Comparison of ENCODE assay signal across 9 cellular contexts in the genomic region with DNA sequence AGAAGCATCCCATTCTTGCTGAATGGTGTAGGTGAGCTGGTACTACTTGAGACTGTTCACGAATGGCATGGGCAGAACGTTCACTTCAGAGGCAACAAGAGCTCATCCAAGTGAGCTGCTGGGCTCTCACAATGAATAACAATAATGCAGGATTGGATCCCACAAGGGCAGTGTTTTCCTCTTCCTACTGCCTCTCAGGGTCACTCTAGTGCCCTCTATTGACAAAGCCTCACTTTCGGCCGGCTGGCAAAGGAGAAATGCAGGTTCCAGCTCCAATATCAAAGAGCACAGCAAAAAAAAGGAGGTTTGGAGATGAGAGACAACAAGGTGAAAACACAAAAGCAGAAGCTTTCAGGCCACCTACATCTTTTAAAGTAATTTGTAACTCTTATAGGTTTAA.
DNase-seq lines count a peak whose midpoint lies in the region; ATAC-seq and TF ChIP-seq lines count a peak whose summit lies in the region.
"Had no signal": no experiment of that assay in that cellular context is flagged by ENCODE, and none has a peak within 500 bp of the region (broad histone marks: within the 10 kb centered on the region; RNA-seq: fewer than 3 reads in every experiment).

No MANE protein-coding gene starts in this region.

- no peak overlapping the region for H3K4me3 ChIP-seq in GM12865 (ENCODE audit: low read depth, low read length)
- H3K4me3 ChIP-seq in LNCaP clone FGC (ENCODE audit: low read depth, low read length), result no peak overlapping the region
- no peak overlapping the region for H3K4me3 ChIP-seq in mammary epithelial cell (replicated peaks in 1 of 3; ENCODE audit: insufficient read depth in 1 of 3, low read depth in 2 of 3, low read length in 3 of 3)
- no peak overlapping the region for H3K4me3 ChIP-seq in osteoblast (ENCODE audit: insufficient read depth, low read length)
- H3K4me3 ChIP-seq in CD4-positive, alpha-beta memory T cell (ENCODE audit: low read length in 2 of 2), result no peak overlapping the region

- no peaks in the 10 kb centered on the region for H3K27me3 Mint-ChIP-seq in activated naive CD8-positive, alpha-beta T cell treated with anti-CD3 and anti-CD28 coated beads for 36 hours
- H3K27me3 Mint-ChIP-seq in effector memory CD8-positive, alpha-beta T cell, result no peaks in the 10 kb centered on the region
- no peaks in the 10 kb centered on the region for H3K27me3 Mint-ChIP-seq in CD4-positive, alpha-beta memory T cell

- H4K20me1 ChIP-seq in mammary epithelial cell (ENCODE audit: insufficient read depth, low read length) (no peaks in the 10 kb centered on the region), osteoblast (ENCODE audit: insufficient read depth, low read length) (no peaks in the 10 kb centered on the region)

- H3K9me3 Mint-ChIP-seq in activated naive CD8-positive, alpha-beta T cell treated with anti-CD3 and anti-CD28 coated beads for 36 hours, result peaks cover 7% of the 10 kb centered on the region
- H3K9me3 Mint-ChIP-seq in effector memory CD8-positive, alpha-beta T cell, result peaks cover 14 to 17% of the 10 kb centered on the region in 2 donors
- peaks cover 0 to 4% (median 3%) of the 10 kb centered on the region in 8 donors for H3K9me3 Mint-ChIP-seq in CD4-positive, alpha-beta memory T cell

- no peaks in the 10 kb centered on the region for H3K36me3 Mint-ChIP-seq in activated naive CD8-positive, alpha-beta T cell treated with anti-CD3 and anti-CD28 coated beads for 36 hours
- H3K36me3 Mint-ChIP-seq in effector memory CD8-positive, alpha-beta T cell (ENCODE audit: insufficient read depth), result no peaks in the 10 kb centered on the region
- no peaks in the 10 kb centered on the region for H3K36me3 Mint-ChIP-seq in CD4-positive, alpha-beta memory T cell

- no TSS peak for BruUV-seq in mammary epithelial cell (replicated peaks; lab: Mats Ljungman, UMichigan)

- H3K9ac ChIP-seq in mammary epithelial cell (ENCODE audit: insufficient read depth, low read length), result no peak overlapping the region

- H3K4me1 ChIP-seq in mammary epithelial cell (ENCODE audit: insufficient read depth, low read length), result no peaks in the 10 kb centered on the region
- peaks cover 4% of the 10 kb centered on the region for H3K4me1 ChIP-seq in osteoblast (ENCODE audit: insufficient read depth, low read length)
- no peaks in the 10 kb centered on the region for H3K4me1 ChIP-seq in CD4-positive, alpha-beta memory T cell (ENCODE audit: insufficient read depth, low read length)

- TF ChIP-seq CTCF in GM12865 (IDR thresholded peaks at IDR 0.05; ENCODE audit: insufficient read depth, low read depth, low read length, missing control alignments) (peak; percentile 19), LNCaP clone FGC (IDR thresholded peaks at IDR 0.05; ENCODE audit: control insufficient read depth, extremely low read depth, insufficient read depth) (peak; percentile 51), mammary epithelial cell (conservative IDR thresholded peaks at IDR 0.05 in 1 of 2, IDR thresholded peaks at IDR 0.05 in 1 of 2; ENCODE audit: extremely low read depth in 1 of 2, insufficient read depth in 1 of 2, low read depth in 1 of 2, low read length in 2 of 2) (peak; percentile 35 to 48), osteoblast (IDR thresholded peaks at IDR 0.05; ENCODE audit: extremely low read depth, low read depth, low read length) (peak; percentile 45)

- intact Hi-C loops in mammary epithelial cell (cut with micrococcal nuclease), result loop anchor here (5.0 kb wide), 1 partner anchor 129 kb away; no protein-coding TSS in a partner anchor
- intact Hi-C loops in CD4-positive, alpha-beta memory T cell (cut with micrococcal nuclease), result no loop called here

- no peak overlapping the region for H3K4me2 ChIP-seq in mammary epithelial cell (ENCODE audit: insufficient read depth, low read depth, low read length)
- H3K4me2 ChIP-seq in osteoblast (ENCODE audit: insufficient read depth, low read length), result no peak overlapping the region

- H3K27ac ChIP-seq in mammary epithelial cell (ENCODE audit: insufficient read depth, low read depth, low read length), result no peak overlapping the region
- H3K27ac ChIP-seq in osteoblast (ENCODE audit: low read depth, low read length), result no peak overlapping the region
- no peak overlapping the region for H3K27ac ChIP-seq in CD4-positive, alpha-beta memory T cell (ENCODE audit: low read depth, low read length)

- WGBS in mammary epithelial cell (ENCODE audit: low coverage, missing lambda C conversion rate), result 60% methylated on average over 4 of the region's 4 CpGs

- peak; percentile 9 for DNase-seq in GM12865 (ENCODE audit: low read depth)
- no peak for DNase-seq in LNCaP clone FGC (ENCODE audit: low read depth)
- DNase-seq in mammary epithelial cell, result peak; percentile 29
- peak; percentile 58 for DNase-seq in osteoblast (ENCODE audit: insufficient read length, low spot score, missing footprints)
- no peak for DNase-seq in activated naive CD8-positive, alpha-beta T cell treated with anti-CD3 and anti-CD28 coated beads for 36 hours
- no peak for DNase-seq in GM19240 (ENCODE audit: insufficient read length, low spot score)
- DNase-seq in effector memory CD8-positive, alpha-beta T cell, result no peak
- DNase-seq in CD4-positive, alpha-beta memory T cell, result no peak
- DNase-seq: NCI-H774 had no signal

- no peaks in the 10 kb centered on the region for H3K4me1 Mint-ChIP-seq in activated naive CD8-positive, alpha-beta T cell treated with anti-CD3 and anti-CD28 coated beads for 36 hours
- no peaks in the 10 kb centered on the region for H3K4me1 Mint-ChIP-seq in effector memory CD8-positive, alpha-beta T cell (ENCODE audit: low read depth in 2 of 2)
- no peaks in the 10 kb centered on the region for H3K4me1 Mint-ChIP-seq in CD4-positive, alpha-beta memory T cell

- H2AFZ ChIP-seq in mammary epithelial cell (ENCODE audit: low read depth, low read length) (no peak overlapping the region), osteoblast (ENCODE audit: low read length) (peak overlapping the region; percentile 59)

- H3K79me2 ChIP-seq in mammary epithelial cell (ENCODE audit: insufficient read depth, low read length), result no peaks in the 10 kb centered on the region
- H3K79me2 ChIP-seq in osteoblast (ENCODE audit: insufficient read depth, low read length), result no peaks in the 10 kb centered on the region

- CTCF ChIA-PET in mammary epithelial cell (lab: Charles Lee; ENCODE audit: low non-redundant PET), result interaction anchor here (0.6 kb wide), 2 partner anchors 99 to 625 kb away, joined by 3 to 4 read pairs; no protein-coding TSS in a partner anchor
- CTCF ChIA-PET in CD4-positive, alpha-beta memory T cell (lab: Charles Lee; ENCODE audit: partially characterized antibody), result no interaction called here

- no peak overlapping the region for H3K27ac Mint-ChIP-seq in activated naive CD8-positive, alpha-beta T cell treated with anti-CD3 and anti-CD28 coated beads for 36 hours
- H3K27ac Mint-ChIP-seq in effector memory CD8-positive, alpha-beta T cell, result no peak overlapping the region
- H3K27ac Mint-ChIP-seq in CD4-positive, alpha-beta memory T cell, result no peak overlapping the region

- H3K36me3 ChIP-seq in mammary epithelial cell (ENCODE audit: insufficient read depth, low read length), result no peaks in the 10 kb centered on the region
- no peaks in the 10 kb centered on the region for H3K36me3 ChIP-seq in osteoblast (ENCODE audit: insufficient read depth, low read length)
- H3K36me3 ChIP-seq in CD4-positive, alpha-beta memory T cell (ENCODE audit: insufficient read depth, low read length), result no peaks in the 10 kb centered on the region

- H3K9me3 ChIP-seq in mammary epithelial cell (replicated peaks; ENCODE audit: insufficient read depth, low read length), result no peaks in the 10 kb centered on the region
- H3K9me3 ChIP-seq in osteoblast (ENCODE audit: low read depth, low read length), result no peaks in the 10 kb centered on the region
- no peaks in the 10 kb centered on the region for H3K9me3 ChIP-seq in CD4-positive, alpha-beta memory T cell (ENCODE audit: control insufficient read depth in 1 of 2, low read length in 2 of 2)

- in situ Hi-C loops in mammary epithelial cell (cut with MboI; ENCODE audit: low sequenced_read_pairs in 2 of 2), result no loop called here

- POLR2A ChIA-PET in CD4-positive, alpha-beta memory T cell (lab: Charles Lee; ENCODE audit: partially characterized antibody), result no interaction called here

- no peak for ATAC-seq in effector memory CD8-positive, alpha-beta T cell (replicated peaks)

- no peak overlapping the region for H3K4me3 Mint-ChIP-seq in activated naive CD8-positive, alpha-beta T cell treated with anti-CD3 and anti-CD28 coated beads for 36 hours
- H3K4me3 Mint-ChIP-seq in effector memory CD8-positive, alpha-beta T cell, result no peak overlapping the region
- H3K4me3 Mint-ChIP-seq in CD4-positive, alpha-beta memory T cell, result no peak overlapping the region

- H3K27me3 ChIP-seq in mammary epithelial cell (ENCODE audit: insufficient read depth, low read length) (no peaks in the 10 kb centered on the region), osteoblast (ENCODE audit: insufficient read depth, low read length) (no peaks in the 10 kb centered on the region)
- H3K27me3 ChIP-seq in CD4-positive, alpha-beta memory T cell (ENCODE audit: insufficient read depth, low read length), result no peaks in the 10 kb centered on the region

- dilution Hi-C loops in mammary epithelial cell (cut with HindIII; ENCODE audit: low sequenced_read_pairs), result no loop called here

Comparison
In these comparisons a context has a peak if more than half of its experiments do, and no peak if none do; other contexts are left out.
1. DNase-seq: peak in GM12865 (single experiment), mammary epithelial cell (single experiment) and osteoblast (single experiment); none in LNCaP clone FGC (single experiment), activated naive CD8-positive, alpha-beta T cell treated with anti-CD3 and anti-CD28 coated beads for 36 hours (single experiment), GM19240 (single experiment), effector memory CD8-positive, alpha-beta T cell (0 of 3) and CD4-positive, alpha-beta memory T cell (0 of 5).
2. Peak in every context shown above with its lines, with median percentiles within 50 percentile points of each other: CTCF ChIP-seq.